Comparison of ENCODE assay signal across 8 cellular contexts in the genomic region with DNA sequence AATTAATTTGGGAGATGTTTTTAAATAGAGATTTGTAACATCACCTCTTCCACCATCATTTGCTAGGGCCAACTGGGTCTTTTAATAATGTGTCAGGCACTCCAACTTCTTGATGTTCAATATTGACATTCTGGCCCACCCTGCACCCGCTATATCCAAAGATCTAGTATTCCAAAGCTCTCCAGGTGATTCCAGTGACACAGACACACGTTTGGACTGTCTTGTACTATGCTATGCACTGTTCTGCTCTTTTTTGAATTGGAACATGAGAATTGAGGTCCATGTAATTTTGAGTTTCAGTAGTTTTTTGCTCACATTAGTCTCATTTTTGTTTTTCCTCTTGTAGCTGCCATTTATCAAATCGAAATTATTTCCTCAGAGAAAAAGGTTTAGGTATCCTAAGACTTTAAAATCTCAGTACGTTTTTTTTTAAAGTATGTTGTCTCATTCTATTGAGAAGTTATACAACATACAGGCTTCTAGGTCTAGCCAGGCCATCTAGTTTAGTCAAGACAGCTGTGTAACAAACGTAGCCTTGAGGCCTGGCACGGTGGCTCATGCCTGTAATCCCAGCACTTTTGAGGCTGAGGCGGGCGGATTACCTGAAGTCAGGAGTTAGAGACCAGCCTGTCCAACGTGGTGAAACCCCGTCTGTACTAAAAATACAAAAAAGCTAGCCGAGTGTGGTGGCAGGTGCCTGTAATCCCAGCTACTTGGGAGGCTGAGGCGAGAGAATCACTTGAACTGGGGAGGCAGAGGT. TPM values are rescaled to one million over a fixed set of nuclear protein-coding genes. Genes with fewer than 3 reads are reported as not detected.
A peak's percentile ranks its signal among the peaks of the same experiment; 100 is the strongest.
DNase-seq lines count a peak whose midpoint lies in the region; ATAC-seq and TF ChIP-seq lines count a peak whose summit lies in the region.

No MANE protein-coding gene starts in this region.

- TF ChIP-seq CTCF in A673 (conservative IDR thresholded peaks at IDR 0.05; ENCODE audit: low read depth, low read length) = no peak
- TF ChIP-seq CTCF in HL-60 (IDR thresholded peaks at IDR 0.05; ENCODE audit: insufficient read depth, low read length) = no peak
- TF ChIP-seq CTCF in mammary epithelial cell (conservative IDR thresholded peaks at IDR 0.05 in 1 of 2, IDR thresholded peaks at IDR 0.05 in 1 of 2; ENCODE audit: extremely low read depth in 1 of 2, insufficient read depth in 1 of 2, low read depth in 1 of 2, low read length in 2 of 2) = no peak

- H3K27me3 Mint-ChIP-seq in naive B cell = no peaks in the 10 kb centered on the region

- POLR2A ChIA-PET in A673 (lab: Charles Lee; ENCODE audit: low non-redundant PET) = no interaction called here

- CTCF ChIA-PET in A673 (lab: Charles Lee) = interaction anchor here (0.7 kb wide), 1 partner anchor 359 kb away, joined by 5 read pairs; no protein-coding TSS in a partner anchor
- CTCF ChIA-PET in mammary epithelial cell (lab: Charles Lee; ENCODE audit: low non-redundant PET) = no interaction called here

- 58% methylated on average over 12 of the region's 12 CpGs for WGBS in mammary epithelial cell (ENCODE audit: low coverage, missing lambda C conversion rate)

- DNase-seq in A673 (ENCODE audit: low spot score) (no peak), HL-60 (ENCODE audit: low read depth in 1 of 2, low spot score in 1 of 2) (no peak), mammary epithelial cell (no peak), naive B cell (no peak), ecto neural progenitor cell (ENCODE audit: low spot score) (no peak), NOMO-1 treated with dmso at 0.1 percent for 144 hours (lab: John Stamatoyannopoulos, UW; ENCODE audit: unreplicated experiment) (no peak), cerebellar nuclear complex (lab: John Stamatoyannopoulos, UW) (no peak)

- no peak for ATAC-seq in naive B cell (ENCODE audit: low read depth in 2 of 2)
- no peak for ATAC-seq in GM18870 (IDR thresholded peaks at IDR 0.05; ENCODE audit: unreplicated experiment)

- H3K4me2 ChIP-seq in mammary epithelial cell (ENCODE audit: insufficient read depth, low read depth, low read length) = peak overlapping the region; percentile 95

- peaks cover 12 to 22% of the 10 kb centered on the region in 2 donors for H3K36me3 Mint-ChIP-seq in naive B cell

- no peaks in the 10 kb centered on the region for H4K20me1 ChIP-seq in mammary epithelial cell (ENCODE audit: insufficient read depth, low read length)

- peak overlapping the region in 5 of 6 donors; percentile 99 to 100 (median 100) for H3K27ac Mint-ChIP-seq in naive B cell

- no TSS peak for BruUV-seq in A673 (replicated peaks; lab: Mats Ljungman, UMichigan)
- no TSS peak for BruUV-seq in mammary epithelial cell (replicated peaks; lab: Mats Ljungman, UMichigan)

- H3K9me3 Mint-ChIP-seq in naive B cell = no peaks in the 10 kb centered on the region

- in situ Hi-C loops in mammary epithelial cell (cut with MboI; ENCODE audit: low sequenced_read_pairs in 2 of 2) = loop anchor here in 1 of 2 donors (5.0 kb wide), 1 partner anchor 38 kb away; the partner anchor contains the start of gene TBCC

- intact Hi-C loops in A673 (cut with micrococcal nuclease; ENCODE audit: unreplicated experiment) = loop anchor here (5.0 kb wide), 1 partner anchor 92 kb away; the partner anchor contains the start of gene RPL7L1
- intact Hi-C loops in mammary epithelial cell (cut with micrococcal nuclease) = loop anchor here (1.0 kb wide), 1 partner anchor 92 kb away; no protein-coding TSS in a partner anchor

- H2AFZ ChIP-seq in mammary epithelial cell (ENCODE audit: low read depth, low read length) = no peak overlapping the region

- dilution Hi-C loops in mammary epithelial cell (cut with HindIII; ENCODE audit: low sequenced_read_pairs) = loop anchor here (5.0 kb wide), 1 partner anchor 37 kb away; no protein-coding TSS in a partner anchor

- peak overlapping the region in 2 of 8 donors; percentile 98 for H3K4me3 Mint-ChIP-seq in naive B cell

- H3K9me3 ChIP-seq in A673 (ENCODE audit: low read depth, low read length, poor library complexity, severe bottlenecking) = no peaks in the 10 kb centered on the region
- H3K9me3 ChIP-seq in mammary epithelial cell (replicated peaks; ENCODE audit: insufficient read depth, low read length) = no peaks in the 10 kb centered on the region

- H3K36me3 ChIP-seq in A673 (ENCODE audit: insufficient read depth, low read length, poor library complexity, severe bottlenecking) = peaks cover 5% of the 10 kb centered on the region
- no peaks in the 10 kb centered on the region for H3K36me3 ChIP-seq in mammary epithelial cell (ENCODE audit: insufficient read depth, low read length)

- peaks cover 29 to 35% (median 30%) of the 10 kb centered on the region in 3 donors for H3K4me1 Mint-ChIP-seq in naive B cell

- H3K9ac ChIP-seq in mammary epithelial cell (ENCODE audit: insufficient read depth, low read length) = peak overlapping the region; percentile 99

- peaks cover 67% of the 10 kb centered on the region for H3K79me2 ChIP-seq in mammary epithelial cell (ENCODE audit: insufficient read depth, low read length)

- H3K4me3 ChIP-seq in A673 (ENCODE audit: low read depth, low read length, poor library complexity, severe bottlenecking) = peak overlapping the region; percentile 75
- 0 out of 2 replicates have a peak overlapping the region, but pooled peaks have one; percentile 6 for H3K4me3 ChIP-seq in HL-60 (replicated peaks; ENCODE audit: insufficient read depth, low read length)
- H3K4me3 ChIP-seq in mammary epithelial cell (replicated peaks in 1 of 3; ENCODE audit: insufficient read depth in 1 of 3, low read depth in 2 of 3, low read length in 3 of 3) = peak overlapping the region; percentile 69 to 96 (median 93)

- H3K4me1 ChIP-seq in A673 (ENCODE audit: insufficient read depth, low read length, poor library complexity, severe bottlenecking) = peaks cover 27% of the 10 kb centered on the region
- peaks cover 6% of the 10 kb centered on the region for H3K4me1 ChIP-seq in mammary epithelial cell (ENCODE audit: insufficient read depth, low read length)

- H3K27ac ChIP-seq in A673 (ENCODE audit: low read depth, low read length, poor library complexity, severe bottlenecking) = peak overlapping the region; percentile 98
- peak overlapping the region; percentile 99 for H3K27ac ChIP-seq in HL-60 (replicated peaks)
- H3K27ac ChIP-seq in mammary epithelial cell (ENCODE audit: insufficient read depth, low read depth, low read length) = peak overlapping the region; percentile 95

- no peaks in the 10 kb centered on the region for H3K27me3 ChIP-seq in A673 (replicated peaks; ENCODE audit: insufficient read depth, low read depth, low read length, poor library complexity)
- H3K27me3 ChIP-seq in HL-60 (ENCODE audit: insufficient read depth, poor library complexity, severe bottlenecking) = no peaks in the 10 kb centered on the region
- H3K27me3 ChIP-seq in mammary epithelial cell (ENCODE audit: insufficient read depth, low read length) = no peaks in the 10 kb centered on the region

RNA-seq across cellular contexts. Expression of gene BICRAL, which starts 3.1 kb away (rescaled TPM):
- total RNA-seq in A673 (2021) (6.9 and 7.9 TPM in 2 replicates), mammary epithelial cell (1 to 10 TPM; 7.2 to 7.9 TPM)
- polyA plus RNA-seq in mammary epithelial cell (6.6 TPM), naive B cell (ENCODE audit: low read depth in 6 of 6) (1 to 10 TPM; 1.8 to 4.9 (median 4.1) TPM)
- polyA minus RNA-seq in mammary epithelial cell = 9.8 TPM

RNA-seq across cellular contexts. Expression of gene TBCC, which starts 39.0 kb away (rescaled TPM):
- total RNA-seq in A673 (2021) (29.4 and 31.3 TPM in 2 replicates), mammary epithelial cell (10 to 100 TPM; 13.5 to 27.8 TPM)
- polyA plus RNA-seq in mammary epithelial cell (15.4 TPM), naive B cell (ENCODE audit: low read depth in 6 of 6) (100 to 1,000 TPM in 1 of 6 donors, 10 to 100 TPM in 5; 60.5 to 104 (median 71.8) TPM)
- 25.6 TPM for polyA minus RNA-seq in mammary epithelial cell

Comparison
In these comparisons a context has a peak if more than half of its experiments do, and no peak if none do; other contexts are left out.
1. H3K4me3 ChIP-seq: peak in every context shown above with its lines; median percentile 93 in mammary epithelial cell; 75 in A673; 6 in HL-60.